In genomic region chr9:94164756-94165549, GRCh38 we compare ENCODE assay signal across 8 cellular contexts.
DNase-seq lines count a peak whose midpoint lies in the region; ATAC-seq, FAIRE-seq and TF ChIP-seq lines count a peak whose summit lies in the region.

No MANE protein-coding gene starts in this region.

- peak overlapping the region; percentile 89 for H3K27ac Mint-ChIP-seq in Calu3 (ENCODE audit: unreplicated experiment)

- dilution Hi-C loops in mammary epithelial cell (cut with HindIII; ENCODE audit: low sequenced_read_pairs), result no loop called here

- no peak for FAIRE-seq in GM12892 (lab: Jason Lieb, UNC)

- H3K23ac ChIP-seq in trophoblast cell (ENCODE audit: low read length), result no peak overlapping the region

- H3K79me2 ChIP-seq in Loucy (ENCODE audit: insufficient read depth, low read length), result peaks cover 32% of the 10 kb centered on the region
- H3K79me2 ChIP-seq in mammary epithelial cell (ENCODE audit: insufficient read depth, low read length), result peaks cover 32% of the 10 kb centered on the region
- H3K79me2 ChIP-seq in trophoblast cell (ENCODE audit: control insufficient read depth, insufficient read depth, low read length, poor library complexity), result peaks cover 7% of the 10 kb centered on the region

- no peaks in the 10 kb centered on the region for H3K9me2 ChIP-seq in Loucy (replicated peaks; ENCODE audit: low read depth, low read length)

- peaks cover 37% of the 10 kb centered on the region for H3K4me1 ChIP-seq in Loucy (ENCODE audit: insufficient read depth, low read length, poor library complexity, severe bottlenecking)
- peaks cover 10% of the 10 kb centered on the region for H3K4me1 ChIP-seq in mammary epithelial cell (ENCODE audit: insufficient read depth, low read length)
- peaks cover 2 to 3% of the 10 kb centered on the region in 2 experiments for H3K4me1 ChIP-seq in trophoblast cell (ENCODE audit: control insufficient read depth in 1 of 2, insufficient read depth in 2 of 2, low read length in 2 of 2)

- H3K18ac ChIP-seq in trophoblast cell (ENCODE audit: low read length), result no peak overlapping the region

- no peak overlapping the region for H4K12ac ChIP-seq in trophoblast cell (ENCODE audit: low read depth, low read length)

- H3K4me2 ChIP-seq in Loucy (ENCODE audit: low read depth, low read length, poor library complexity, severe bottlenecking), result peak overlapping the region; percentile 76
- no peak overlapping the region for H3K4me2 ChIP-seq in mammary epithelial cell (ENCODE audit: insufficient read depth, low read depth, low read length)
- H3K4me2 ChIP-seq in trophoblast cell (ENCODE audit: low read length), result peak overlapping the region; percentile 84

- no peak overlapping the region for H2AK5ac ChIP-seq in trophoblast cell (ENCODE audit: low read length)

- H3K4me3 ChIP-seq in Loucy (ENCODE audit: low read length, poor library complexity, severe bottlenecking), result peak overlapping the region; percentile 67
- H3K4me3 ChIP-seq in mammary epithelial cell (replicated peaks in 1 of 3; ENCODE audit: insufficient read depth in 1 of 3, low read depth in 2 of 3, low read length in 3 of 3), result no peak overlapping the region
- no peak overlapping the region for H3K4me3 ChIP-seq in trophoblast cell (ENCODE audit: low read depth, low read length)

- peak overlapping the region; percentile 83 for H3K4me3 Mint-ChIP-seq in Calu3 (ENCODE audit: low read depth, unreplicated experiment)

- no peak for ATAC-seq in HG02678 (IDR thresholded peaks at IDR 0.05; ENCODE audit: unreplicated experiment)

- no peaks in the 10 kb centered on the region for H3K27me3 Mint-ChIP-seq in Calu3 (ENCODE audit: unreplicated experiment)

- intact Hi-C loops in Calu3 (cut with micrococcal nuclease; ENCODE audit: unreplicated experiment) (loop anchor here (5.0 kb wide), 1 partner anchor 98 kb away; no protein-coding TSS in a partner anchor), mammary epithelial cell (cut with micrococcal nuclease) (no loop called here)

- H3K36me3 ChIP-seq in Loucy (ENCODE audit: insufficient read depth, low read length) (no peaks in the 10 kb centered on the region), mammary epithelial cell (ENCODE audit: insufficient read depth, low read length) (peaks cover 2% of the 10 kb centered on the region), trophoblast cell (ENCODE audit: control insufficient read depth in 1 of 2, insufficient read depth in 2 of 2, low read length in 2 of 2) (no peaks in the 10 kb centered on the region)

- no peak overlapping the region for H2BK120ac ChIP-seq in trophoblast cell (ENCODE audit: insufficient read depth, low read length, poor library complexity)

- H3K14ac ChIP-seq in trophoblast cell (ENCODE audit: low read length), result no peak overlapping the region

- CTCF ChIA-PET in Calu3 (lab: Charles Lee), result no interaction called here
- CTCF ChIA-PET in mammary epithelial cell (lab: Charles Lee; ENCODE audit: low non-redundant PET), result no interaction called here

- H3F3A ChIP-seq in Loucy (ENCODE audit: low read depth), result peaks cover 4% of the 10 kb centered on the region; the same call in 1 of the 2 replicates

- H3K4me1 Mint-ChIP-seq in Calu3 (ENCODE audit: low read depth, unreplicated experiment), result peaks cover 15% of the 10 kb centered on the region

- no peak overlapping the region for H3K4ac ChIP-seq in trophoblast cell (ENCODE audit: low read depth, low read length)

- H3K9me3 Mint-ChIP-seq in Calu3 (ENCODE audit: low read depth, unreplicated experiment), result no peaks in the 10 kb centered on the region

- H3K9me3 ChIP-seq in Loucy (ENCODE audit: insufficient read depth, low read depth, low read length) (no peaks in the 10 kb centered on the region), mammary epithelial cell (replicated peaks; ENCODE audit: insufficient read depth, low read length) (no peaks in the 10 kb centered on the region), trophoblast cell (ENCODE audit: insufficient read depth, low read depth, low read length) (no peaks in the 10 kb centered on the region)

- H3K27me3 ChIP-seq in Loucy (ENCODE audit: insufficient read depth, low read length, poor library complexity, severe bottlenecking), result no peaks in the 10 kb centered on the region
- no peaks in the 10 kb centered on the region for H3K27me3 ChIP-seq in mammary epithelial cell (ENCODE audit: insufficient read depth, low read length)
- H3K27me3 ChIP-seq in trophoblast cell (ENCODE audit: insufficient read depth, low read length), result no peaks in the 10 kb centered on the region

- peak overlapping the region; percentile 37 for H3K9ac ChIP-seq in Loucy (ENCODE audit: low read depth, low read length, poor library complexity, severe bottlenecking)
- no peak overlapping the region for H3K9ac ChIP-seq in mammary epithelial cell (ENCODE audit: insufficient read depth, low read length)
- H3K9ac ChIP-seq in trophoblast cell (ENCODE audit: low read length), result no peak overlapping the region

- H2AFZ ChIP-seq in Loucy (ENCODE audit: low read length), result peak overlapping the region; percentile 72
- peak overlapping the region; percentile 85 for H2AFZ ChIP-seq in mammary epithelial cell (ENCODE audit: low read depth, low read length)
- H2AFZ ChIP-seq in trophoblast cell (ENCODE audit: insufficient read depth, low read length, poor library complexity), result no peak overlapping the region

- BruUV-seq in Calu3 (replicated peaks; lab: Mats Ljungman, UMichigan) (TSS peak; percentile 75), mammary epithelial cell (replicated peaks; lab: Mats Ljungman, UMichigan) (no TSS peak)

- H4K91ac ChIP-seq in trophoblast cell (ENCODE audit: low read depth, low read length), result no peak overlapping the region

- no peak for TF ChIP-seq POLR2A in GM12892 (IDR thresholded peaks at IDR 0.05; ENCODE audit: low read depth, low read length)

- H4K8ac ChIP-seq in trophoblast cell (ENCODE audit: low read depth, low read length), result no peak overlapping the region

- DNase-seq in Calu3, result no peak
- DNase-seq in mammary epithelial cell, result no peak
- DNase-seq in trophoblast cell, result no peak
- DNase-seq in GM12892 (ENCODE audit: insufficient read length), result no peak
- DNase-seq in activated CD4-positive, alpha-beta T cell treated with anti-CD3 and anti-CD28 coated beads for 48 hours, result no peak
- no peak for DNase-seq in hippocampal formation (lab: John Stamatoyannopoulos, UW)

- peaks cover 7% of the 10 kb centered on the region for H3K79me1 ChIP-seq in trophoblast cell (ENCODE audit: low read length)

- H4K20me1 ChIP-seq in Loucy (ENCODE audit: insufficient read depth, low read length, poor library complexity, severe bottlenecking) (peaks cover 31% of the 10 kb centered on the region), mammary epithelial cell (ENCODE audit: insufficient read depth, low read length) (peaks cover 18% of the 10 kb centered on the region)

- peaks cover 33% of the 10 kb centered on the region for H3K36me3 Mint-ChIP-seq in Calu3 (ENCODE audit: insufficient read depth, unreplicated experiment)

- H3K27ac ChIP-seq in mammary epithelial cell (ENCODE audit: insufficient read depth, low read depth, low read length), result no peak overlapping the region
- H3K27ac ChIP-seq in trophoblast cell (ENCODE audit: low read depth, low read length), result peak overlapping the region; percentile 16

- 68% methylated on average over 5 of the region's 5 CpGs for whole genome bisulfite sequencing in mammary epithelial cell (ENCODE audit: low coverage, missing lambda C conversion rate)
- no CpG with 5 or more reads among the region's 5 CpGs for WGBS in trophoblast cell (ENCODE audit: extremely low coverage, insufficient coverage, insufficient read length)

- H2BK12ac ChIP-seq in trophoblast cell (ENCODE audit: low read length), result no peak overlapping the region

- H2BK5ac ChIP-seq in trophoblast cell (ENCODE audit: low read depth, low read length, poor library complexity), result no peak overlapping the region

- TF ChIP-seq CTCF in Calu3 (IDR thresholded peaks at IDR 0.05; ENCODE audit: unreplicated experiment) (no peak), Loucy (conservative IDR thresholded peaks at IDR 0.05; ENCODE audit: low read length) (no peak), mammary epithelial cell (conservative IDR thresholded peaks at IDR 0.05 in 1 of 2, IDR thresholded peaks at IDR 0.05 in 1 of 2; ENCODE audit: extremely low read depth in 1 of 2, insufficient read depth in 1 of 2, low read depth in 1 of 2, low read length in 2 of 2) (no peak)

- in situ Hi-C loops in mammary epithelial cell (cut with MboI; ENCODE audit: low sequenced_read_pairs in 2 of 2), result loop anchor here in 1 of 2 donors (25.0 kb wide), 1 partner anchor 103 kb away; no protein-coding TSS in a partner anchor
